8 cellular contexts compared by ENCODE assay signal in the genomic region with DNA sequence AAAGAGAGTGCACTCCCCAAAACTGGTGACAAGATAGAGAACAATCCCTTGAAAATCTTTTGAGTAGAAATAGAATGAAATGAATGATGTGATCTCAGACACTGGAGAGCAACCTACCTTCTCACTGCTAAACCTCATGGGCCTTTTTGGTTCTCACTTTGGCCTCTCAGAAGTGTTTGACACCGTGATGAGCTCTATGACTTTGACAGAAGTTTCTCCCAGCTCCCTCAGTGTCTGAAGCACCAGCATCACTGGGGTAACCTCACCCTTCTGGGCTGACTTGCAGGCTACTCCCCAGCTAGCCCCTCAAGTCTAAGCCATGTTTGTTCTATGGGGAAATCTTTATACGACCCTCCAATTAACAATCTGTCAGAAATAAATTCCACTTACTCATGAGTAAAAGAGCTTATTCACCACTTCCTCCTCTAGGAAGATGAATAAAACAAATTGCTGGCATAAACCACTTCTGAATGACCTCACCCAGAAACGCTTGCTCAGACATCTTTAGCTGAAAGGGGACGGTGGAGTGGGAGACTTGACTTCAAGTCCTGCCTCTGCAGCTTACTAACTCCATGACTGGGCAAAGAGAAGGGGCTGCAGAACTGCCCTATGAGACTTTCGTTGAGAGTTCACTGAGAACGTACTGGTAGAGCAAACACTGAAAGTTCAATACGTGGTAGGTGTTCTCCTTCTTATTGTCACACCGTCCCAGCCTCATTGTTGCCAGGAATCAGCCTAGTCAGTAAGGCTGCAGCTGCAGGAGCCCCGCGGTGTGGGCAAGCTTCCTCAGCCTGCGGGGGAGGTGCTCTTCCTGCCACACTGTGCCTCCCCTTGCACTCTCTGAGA. TPM values are rescaled to one million over a fixed set of nuclear protein-coding genes. Genes with fewer than 3 reads are reported as not detected.
DNase-seq lines count a peak whose midpoint lies in the region; ATAC-seq and TF ChIP-seq lines count a peak whose summit lies in the region.
"Had no signal": no experiment of that assay in that cellular context is flagged by ENCODE, and none has a peak within 500 bp of the region (broad histone marks: within the 10 kb centered on the region; RNA-seq: fewer than 3 reads in every experiment).

No MANE protein-coding gene starts in this region.

- peak overlapping the region in 1 of 3 experiments; percentile 37; a peak in 1 of 7 replicates for H3K27ac Mint-ChIP-seq in H9

- H2AK5ac ChIP-seq in H9 (ENCODE audit: insufficient read length, low read length): no peak overlapping the region

- H3K36me3 Mint-ChIP-seq in H9 (ENCODE audit: insufficient read depth in 1 of 3, low read depth in 3 of 3): no peaks in the 10 kb centered on the region

- H3K23me2 ChIP-seq in H9 (ENCODE audit: insufficient read length, low read depth, low read length, poor library complexity, severe bottlenecking): no peaks in the 10 kb centered on the region

- H3K79me1 ChIP-seq in H9 (ENCODE audit: insufficient read depth, low read depth, low read length, poor library complexity, severe bottlenecking): no peaks in the 10 kb centered on the region

- no peaks in the 10 kb centered on the region for H3K9me2 ChIP-seq in PC-3 (replicated peaks; ENCODE audit: low read length)

- H3K36me3 ChIP-seq in PC-3 (ENCODE audit: low read depth, low read length): no peaks in the 10 kb centered on the region

- H3K79me2 ChIP-seq in H9 (ENCODE audit: insufficient read depth, low read length) (no peaks in the 10 kb centered on the region), PC-3 (ENCODE audit: low read length) (no peaks in the 10 kb centered on the region)
- H3K79me2 ChIP-seq: hepatocyte had no signal

- H3T11ph ChIP-seq in H9 (ENCODE audit: low read length): no peak overlapping the region

- DNase-seq in H9 (peak; percentile 64), PC-3 (no peak), dermis blood vessel endothelial cell (peak; percentile 20)
- peak; percentile 50 for DNase-seq in stimulated activated CD4-positive, alpha-beta T cell treated with anti-CD3 and anti-CD28 coated beads, Interleukin-1b, Interleukin-23, amount 100 ng/mL, for 48 hours

- no peak overlapping the region for H4K91ac ChIP-seq in H9 (ENCODE audit: insufficient read length, low read depth, low read length)

- H2BK20ac ChIP-seq in H9 (ENCODE audit: low read depth, low read length, poor library complexity, severe bottlenecking): no peak overlapping the region

- no CpG with 5 or more reads among the region's 11 CpGs for WGBS in H9 (ENCODE audit: extremely low coverage, insufficient read length, low lambda C conversion rate)

- ATAC-seq in PC-3 (peak; percentile 20; the same call in 1 of the 2 replicates), HG02610 (IDR thresholded peaks at IDR 0.05; ENCODE audit: unreplicated experiment) (no peak), GM21515 (IDR thresholded peaks at IDR 0.05; ENCODE audit: unreplicated experiment) (no peak), GM18519 (IDR thresholded peaks at IDR 0.05; ENCODE audit: low FRiP score, unreplicated experiment) (no peak)

- H2AFZ ChIP-seq in H9 (ENCODE audit: low read length) (no peak overlapping the region), PC-3 (ENCODE audit: low read length) (no peak overlapping the region)
- H2AFZ ChIP-seq: hepatocyte had no signal

- H3K9ac ChIP-seq in H9 (ENCODE audit: extremely low read depth, insufficient read length, low read length) (no peak overlapping the region), PC-3 (ENCODE audit: low read length) (no peak overlapping the region)

- no peak overlapping the region for H2BK5ac ChIP-seq in H9 (ENCODE audit: insufficient read length, low read length)

- no peaks in the 10 kb centered on the region for H3F3A ChIP-seq in PC-3 (ENCODE audit: low read length, unreplicated experiment)

- no peak overlapping the region for H3K18ac ChIP-seq in H9 (ENCODE audit: insufficient read length, low read depth, low read length)

- no peaks in the 10 kb centered on the region for H3K9me3 Mint-ChIP-seq in H9

- CTCF ChIA-PET in PC-3 (lab: Charles Lee): no interaction called here

- no peak overlapping the region for H3K27ac ChIP-seq in H9 (ENCODE audit: insufficient read length, low read depth, low read length)
- no peak overlapping the region for H3K27ac ChIP-seq in PC-3 (ENCODE audit: low read length)
- H3K27ac ChIP-seq: hepatocyte had no signal

- H3K23ac ChIP-seq in H9 (ENCODE audit: insufficient read length, low read depth, low read length): no peak overlapping the region

- H3K4me2 ChIP-seq in H9 (ENCODE audit: insufficient read depth, insufficient read length, low read length) (peak overlapping the region; percentile 5), PC-3 (ENCODE audit: low read length) (no peak overlapping the region)
- H3K4me2 ChIP-seq: hepatocyte had no signal

- H3K9me3 ChIP-seq in H9 (ENCODE audit: control insufficient read depth, low read depth, low read length): no peaks in the 10 kb centered on the region
- H3K9me3 ChIP-seq in PC-3 (ENCODE audit: low read length): no peaks in the 10 kb centered on the region

- H3K4me1 ChIP-seq in H9 (ENCODE audit: insufficient read depth, low read length) (peaks cover 5% of the 10 kb centered on the region; the same call in 1 of the 2 replicates), PC-3 (ENCODE audit: insufficient read depth, low read length) (peaks cover 7% of the 10 kb centered on the region)

- POLR2A ChIA-PET in PC-3 (lab: Charles Lee; ENCODE audit: unreplicated experiment): no interaction called here

- peaks cover 9% of the 10 kb centered on the region; the same call in 1 of the 2 replicates for H3K27me3 Mint-ChIP-seq in H9 (ENCODE audit: low read depth)

- H3K56ac ChIP-seq in H9 (ENCODE audit: insufficient read length, low read depth, low read length): no peak overlapping the region

- H3K4ac ChIP-seq in H9 (ENCODE audit: low read depth, low read length): no peak overlapping the region

- H2BK15ac ChIP-seq in H9 (ENCODE audit: low read depth, low read length): no peak overlapping the region

- no peaks in the 10 kb centered on the region for H3K27me3 ChIP-seq in H9 (ENCODE audit: insufficient read depth, low read length)
- H3K27me3 ChIP-seq in PC-3 (ENCODE audit: low read length): no peaks in the 10 kb centered on the region
- H3K27me3 ChIP-seq: hepatocyte had no signal

- H3K4me1 Mint-ChIP-seq in H9: peaks cover 18 to 23% of the 10 kb centered on the region in 2 experiments

- H4K8ac ChIP-seq in H9 (replicated peaks; ENCODE audit: insufficient read length, low read depth, low read length): no peak overlapping the region

- H3K4me3 Mint-ChIP-seq in H9: no peak overlapping the region; a peak in 2 of 5 replicates

- H4K20me1 ChIP-seq in H9 (ENCODE audit: control insufficient read depth, insufficient read depth, insufficient read length): no peaks in the 10 kb centered on the region
- no peaks in the 10 kb centered on the region for H4K20me1 ChIP-seq in PC-3 (ENCODE audit: low read length)

- TF ChIP-seq CTCF in H9 (conservative IDR thresholded peaks at IDR 0.05) (no peak), PC-3 (conservative IDR thresholded peaks at IDR 0.05; ENCODE audit: low read depth, low read length) (no peak)

- H3K4me3 ChIP-seq in PC-3 (ENCODE audit: low read length): no peak overlapping the region
- H3K4me3 ChIP-seq: hepatocyte had no signal

- no peak overlapping the region for H4K5ac ChIP-seq in H9 (ENCODE audit: insufficient read length, low read depth, low read length)

- intact Hi-C loops in PC-3 (cut with micrococcal nuclease): no loop called here

- H2BK120ac ChIP-seq in H9 (ENCODE audit: low read depth, low read length, poor library complexity, severe bottlenecking): no peak overlapping the region

- H3K14ac ChIP-seq in H9 (ENCODE audit: insufficient read depth, low read length): no peak overlapping the region

- H2BK12ac ChIP-seq in H9 (ENCODE audit: insufficient read length, low read depth, low read length): no peak overlapping the region

- BruUV-seq in PC-3 (replicated peaks; lab: Mats Ljungman, UMichigan): no TSS peak

RNA-seq across cellular contexts. Expression of gene ST8SIA1, which starts 46.5 kb away (rescaled TPM):
- 0.18 TPM in 1 of 2 replicates, not detected in the other for total RNA-seq in H9 (2021)
- not detected in 2 replicates for total RNA-seq in PC-3 (2014; rRNA removed)
- total RNA-seq in dermis blood vessel endothelial cell: 0.14 and 0.17 TPM in 2 replicates
